8 cellular contexts compared by ENCODE assay signal in the genomic region with DNA sequence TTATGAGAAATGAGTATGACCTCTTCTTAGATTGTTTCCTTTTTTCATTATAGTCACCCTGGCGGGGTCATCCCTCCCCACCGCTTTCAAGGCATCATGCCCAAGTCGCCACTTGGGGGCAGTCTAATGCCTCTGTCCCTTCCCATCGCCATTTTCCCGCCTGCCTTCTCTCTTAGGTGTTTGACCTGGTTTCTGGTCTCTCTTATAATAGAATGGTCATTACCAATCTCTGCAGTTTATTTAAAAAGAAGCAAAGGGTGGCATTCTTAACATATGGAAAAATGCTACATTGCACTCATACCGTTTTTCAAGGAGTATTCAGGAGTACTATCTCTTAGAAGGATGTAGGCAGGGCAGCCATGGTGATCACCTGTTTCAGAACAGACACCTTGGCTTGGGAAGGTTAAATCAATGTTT. TPM values are rescaled to one million over a fixed set of nuclear protein-coding genes. Genes with fewer than 3 reads are reported as not detected.
DNase-seq lines count a peak whose midpoint lies in the region; ATAC-seq and TF ChIP-seq lines count a peak whose summit lies in the region.

No MANE protein-coding gene starts in this region.

- TF ChIP-seq POLR2A in NB4 (IDR thresholded peaks at IDR 0.05; ENCODE audit: extremely low read depth, insufficient read length) (no peak), prostate gland (IDR thresholded peaks at IDR 0.05) (no peak)

- ATAC-seq in GM19463 (IDR thresholded peaks at IDR 0.05; ENCODE audit: unreplicated experiment) (peak; percentile 57), GM19023 (IDR thresholded peaks at IDR 0.05; ENCODE audit: unreplicated experiment) (no peak)

- no peak overlapping the region for H3K27ac ChIP-seq in prostate gland

- H3K36me3 ChIP-seq in BE2C (no peaks in the 10 kb centered on the region), prostate gland (no peaks in the 10 kb centered on the region)

- no peaks in the 10 kb centered on the region for H3K36me3 Mint-ChIP-seq in activated naive CD4-positive, alpha-beta T cell treated with anti-CD3 and anti-CD28 coated beads for 36 hours (ENCODE audit: low read depth)
- no peaks in the 10 kb centered on the region for H3K36me3 Mint-ChIP-seq in glutamatergic neuron (ENCODE audit: unreplicated experiment)

- H3K9me3 ChIP-seq in BE2C (no peaks in the 10 kb centered on the region), prostate gland (no peaks in the 10 kb centered on the region)

- H3K27ac Mint-ChIP-seq in activated naive CD4-positive, alpha-beta T cell treated with anti-CD3 and anti-CD28 coated beads for 36 hours, result no peak overlapping the region
- no peak overlapping the region for H3K27ac Mint-ChIP-seq in glutamatergic neuron (ENCODE audit: unreplicated experiment)

- H3K27me3 ChIP-seq in BE2C (no peaks in the 10 kb centered on the region), prostate gland (replicated peaks; ENCODE audit: insufficient read depth) (no peaks in the 10 kb centered on the region)

- WGBS in prostate gland, result 32% methylated on average over 6 of the region's 6 CpGs

- no peaks in the 10 kb centered on the region for H3K4me1 Mint-ChIP-seq in activated naive CD4-positive, alpha-beta T cell treated with anti-CD3 and anti-CD28 coated beads for 36 hours (ENCODE audit: low read depth)
- H3K4me1 Mint-ChIP-seq in glutamatergic neuron (ENCODE audit: low read depth, unreplicated experiment), result no peaks in the 10 kb centered on the region

- H3K4me1 ChIP-seq in BE2C (peaks cover 16% of the 10 kb centered on the region), prostate gland (replicated peaks) (peaks cover 3% of the 10 kb centered on the region)

- H3K4me3 ChIP-seq in BE2C (ENCODE audit: low read depth, low read length) (peak overlapping the region; percentile 9), NB4 (ENCODE audit: low read depth, low read length) (no peak overlapping the region), prostate gland (no peak overlapping the region)

- CTCF ChIA-PET in activated naive CD4-positive, alpha-beta T cell treated with anti-CD3 and anti-CD28 coated beads for 36 hours (lab: Charles Lee), result interaction anchor here (0.7 to 11.9 kb wide), 3 partner anchors 14 to 329 kb away, joined by 3 to 141 read pairs (median 3); no protein-coding TSS in a partner anchor

- intact Hi-C loops in activated naive CD4-positive, alpha-beta T cell treated with anti-CD3 and anti-CD28 coated beads for 36 hours (cut with micrococcal nuclease), result loop anchor here (1.0 to 10.0 kb wide), 7 partner anchors 17 to 633 kb away; a partner anchor contains a TSS
- intact Hi-C loops in prostate gland (cut with DNase I), result loop anchor here (5.0 kb wide), 2 partner anchors 99 to 329 kb away; a partner anchor contains a TSS

- peak; percentile 98 for TF ChIP-seq CTCF in BE2C (IDR thresholded peaks at IDR 0.05; ENCODE audit: low read depth, low read length)
- peak; percentile 84 for TF ChIP-seq CTCF in NB4 (IDR thresholded peaks at IDR 0.05; ENCODE audit: low read depth, low read length)
- TF ChIP-seq CTCF in glutamatergic neuron (IDR thresholded peaks at IDR 0.05; ENCODE audit: partially characterized antibody, unreplicated experiment), result peak; percentile 82
- peak in 3 of 4 experiments; percentile 58 to 67 (median 61) for TF ChIP-seq CTCF in prostate gland (IDR thresholded peaks at IDR 0.05)

- no peak overlapping the region for H3K4me3 Mint-ChIP-seq in activated naive CD4-positive, alpha-beta T cell treated with anti-CD3 and anti-CD28 coated beads for 36 hours
- H3K4me3 Mint-ChIP-seq in glutamatergic neuron (ENCODE audit: unreplicated experiment), result no peak overlapping the region

- H3K9me3 Mint-ChIP-seq in activated naive CD4-positive, alpha-beta T cell treated with anti-CD3 and anti-CD28 coated beads for 36 hours, result no peaks in the 10 kb centered on the region
- no peaks in the 10 kb centered on the region for H3K9me3 Mint-ChIP-seq in glutamatergic neuron (ENCODE audit: unreplicated experiment)

- no peaks in the 10 kb centered on the region for H3K27me3 Mint-ChIP-seq in activated naive CD4-positive, alpha-beta T cell treated with anti-CD3 and anti-CD28 coated beads for 36 hours (ENCODE audit: low read depth)
- peaks cover 3% of the 10 kb centered on the region for H3K27me3 Mint-ChIP-seq in glutamatergic neuron (ENCODE audit: unreplicated experiment)

- peak; percentile 83 for DNase-seq in BE2C
- DNase-seq in NB4 (ENCODE audit: low read depth), result peak; percentile 68
- peak; percentile 51 for DNase-seq in SK-N-DZ (ENCODE audit: low spot score)
- DNase-seq in activated naive CD4-positive, alpha-beta T cell treated with anti-CD3 and anti-CD28 coated beads for 36 hours, result peak; percentile 87
- DNase-seq in glutamatergic neuron, result peak; percentile 82
- DNase-seq in prostate gland (ENCODE audit: low spot score), result peak; percentile 36

RNA-seq across cellular contexts. Expression of a gene that starts 25.2 kb away (rescaled TPM):
- polyA plus RNA-seq in BE2C (2012; ENCODE audit: insufficient read depth, insufficient read length, low read depth), result 3.4 TPM
- 0.38 and 0.39 TPM in 2 replicates for polyA plus RNA-seq in SK-N-DZ (2014; cell fraction: cytosol; rRNA removed)
- polyA plus RNA-seq in SK-N-DZ (2014; cell fraction: nucleus; rRNA removed), result 0.73 and 1.4 TPM in 2 replicates
- total RNA-seq in activated naive CD4-positive, alpha-beta T cell treated with anti-CD3 and anti-CD28 coated beads for 36 hours, result not detected
- total RNA-seq in glutamatergic neuron (ENCODE audit: unreplicated experiment) (not detected), prostate gland (under 1 TPM in 1 of 2 donors, not detected in 1; 0.62 TPM)

RNA-seq across cellular contexts. Expression of a gene that starts 31.2 kb away (rescaled TPM):
- 142 TPM for polyA plus RNA-seq in BE2C (2012; ENCODE audit: insufficient read depth, insufficient read length, low read depth)
- 58.9 and 72.3 TPM in 2 replicates for polyA plus RNA-seq in SK-N-DZ (2014; cell fraction: cytosol; rRNA removed)
- 86.0 and 102 TPM in 2 replicates for polyA plus RNA-seq in SK-N-DZ (2014; cell fraction: nucleus; rRNA removed)
- total RNA-seq in activated naive CD4-positive, alpha-beta T cell treated with anti-CD3 and anti-CD28 coated beads for 36 hours, result 10 to 100 TPM; 31.1 to 32.9 TPM
- total RNA-seq in glutamatergic neuron (ENCODE audit: unreplicated experiment), result 52.9 TPM
- total RNA-seq in prostate gland, result 10 to 100 TPM; 41.9 to 50.0 TPM

Comparison
In these comparisons a context has a peak if more than half of its experiments do, and no peak if none do; other contexts are left out.
1. DNase-seq: peak in every context shown above with its lines; median percentile 87 in activated naive CD4-positive, alpha-beta T cell treated with anti-CD3 and anti-CD28 coated beads for 36 hours; 83 in BE2C; 82 in glutamatergic neuron; 68 in NB4; 51 in SK-N-DZ; 36 in prostate gland.